ENCODE assay signal across 1 cellular context in genomic region chr9:18255747-18256146, GRCh38.
TF ChIP-seq lines count a peak whose summit lies in the region.

No MANE protein-coding gene starts in this region.

TF ChIP-seq in SK-N-SH, 30 proteins besides CTCF, POLR2A, EP300 and RAD21 (continued from another document):
- no peak for TF ChIP-seq REST (IDR thresholded peaks at IDR 0.05; ENCODE audit: low read depth, low read length)
- no peak for TF ChIP-seq CHD2 (IDR thresholded peaks at IDR 0.05; ENCODE audit: low read length, partially characterized antibody)
- peak; percentile 52 for TF ChIP-seq POLR2AphosphoS5 (IDR thresholded peaks at IDR 0.05; ENCODE audit: low read depth, low read length)
- no peak for TF ChIP-seq SIN3A (IDR thresholded peaks at IDR 0.05; ENCODE audit: borderline replicate concordance, low read depth, low read length)
- TF ChIP-seq, protein P1, sequence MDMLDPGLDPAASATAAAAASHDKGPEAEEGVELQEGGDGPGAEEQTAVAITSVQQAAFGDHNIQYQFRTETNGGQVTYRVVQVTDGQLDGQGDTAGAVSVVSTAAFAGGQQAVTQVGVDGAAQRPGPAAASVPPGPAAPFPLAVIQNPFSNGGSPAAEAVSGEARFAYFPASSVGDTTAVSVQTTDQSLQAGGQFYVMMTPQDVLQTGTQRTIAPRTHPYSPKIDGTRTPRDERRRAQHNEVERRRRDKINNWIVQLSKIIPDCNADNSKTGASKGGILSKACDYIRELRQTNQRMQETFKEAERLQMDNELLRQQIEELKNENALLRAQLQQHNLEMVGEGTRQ (IDR thresholded peaks at IDR 0.05; ENCODE audit: borderline replicate concordance, low read depth, low read length), result no peak
- no peak for TF ChIP-seq IRF3 (IDR thresholded peaks at IDR 0.05; ENCODE audit: low read depth, low read length)
- TF ChIP-seq NFIC (IDR thresholded peaks at IDR 0.05; ENCODE audit: borderline replicate concordance), result peak; percentile 96
- TF ChIP-seq, protein P2, sequence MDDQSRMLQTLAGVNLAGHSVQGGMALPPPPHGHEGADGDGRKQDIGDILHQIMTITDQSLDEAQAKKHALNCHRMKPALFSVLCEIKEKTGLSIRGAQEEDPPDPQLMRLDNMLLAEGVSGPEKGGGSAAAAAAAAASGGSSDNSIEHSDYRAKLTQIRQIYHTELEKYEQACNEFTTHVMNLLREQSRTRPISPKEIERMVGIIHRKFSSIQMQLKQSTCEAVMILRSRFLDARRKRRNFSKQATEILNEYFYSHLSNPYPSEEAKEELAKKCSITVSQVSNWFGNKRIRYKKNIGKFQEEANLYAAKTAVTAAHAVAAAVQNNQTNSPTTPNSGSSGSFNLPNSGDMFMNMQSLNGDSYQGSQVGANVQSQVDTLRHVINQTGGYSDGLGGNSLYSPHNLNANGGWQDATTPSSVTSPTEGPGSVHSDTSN (IDR thresholded peaks at IDR 0.05), result peak; percentile 75
- no peak for TF ChIP-seq RCOR1 (IDR thresholded peaks at IDR 0.05; ENCODE audit: low read length)
- TF ChIP-seq TEAD4 (IDR thresholded peaks at IDR 0.05; ENCODE audit: borderline replicate concordance, insufficient read depth), result peak; percentile 78
- peak; percentile 74 for TF ChIP-seq JUND (IDR thresholded peaks at IDR 0.05)
